In genomic region chr5:43244823-43245565, GRCh38 we compare ENCODE assay signal across 1 cellular context.
TF ChIP-seq lines count a peak whose summit lies in the region.

No MANE protein-coding gene starts in this region.

TF ChIP-seq in K562, 482 proteins besides CTCF, POLR2A, EP300 and RAD21 (continued from another document):
- TF ChIP-seq CREB3 (tag; conservative IDR thresholded peaks at IDR 0.05; ENCODE audit: low read depth) (no peak), ZNF589 (CRISPR knock-in tag; IDR thresholded peaks at IDR 0.05; ENCODE audit: low read depth) (no peak), POLR2AphosphoS2 (IDR thresholded peaks at IDR 0.05; ENCODE audit: low read length) (no peak), ZNF23 (CRISPR knock-in tag; IDR thresholded peaks at IDR 0.05) (no peak)
